ENCODE assay signal across 8 cellular contexts in genomic region chr12:123532808-123533649, GRCh38. TPM values are rescaled to one million over a fixed set of nuclear protein-coding genes. Genes with fewer than 3 reads are reported as not detected.
DNase-seq lines count a peak whose midpoint lies in the region; ATAC-seq lines count a peak whose summit lies in the region.

No MANE protein-coding gene starts in this region.

- peak overlapping the region; percentile 47 for H3K27ac Mint-ChIP-seq in stimulated activated naive B cell treated with anti-CD40 and anti-IgM and Interleukin-4, amounts not matched to agents 10 μg/mL and 1 μg/mL and 100 μg/mL, for 72 hours

- peaks cover 18 to 19% of the 10 kb centered on the region in 2 donors for H3K27me3 Mint-ChIP-seq in stimulated activated naive B cell treated with anti-CD40 and anti-IgM and Interleukin-4, amounts not matched to agents 10 μg/mL and 1 μg/mL and 100 μg/mL, for 72 hours

- no peaks in the 10 kb centered on the region for H3K9me3 ChIP-seq in SJSA1 (replicated peaks)

- DNase-seq in 8988T (peak; percentile 48), SJSA1 (ENCODE audit: low read depth in 1 of 2, low spot score in 2 of 2) (peak; percentile 51 to 61), dedifferentiated amniotic fluid mesenchymal stem cell (ENCODE audit: extremely low spot score) (peak; percentile 20), KBM-7 (no peak)
- DNase-seq in stimulated activated naive B cell treated with anti-CD40 and anti-IgM and Interleukin-4, amounts not matched to agents 10 μg/mL and 1 μg/mL and 100 μg/mL, for 72 hours = peak; percentile 2

- H3K27ac ChIP-seq in SJSA1 (no peak overlapping the region), layer of hippocampus (ENCODE audit: low read depth, low read length) (peak overlapping the region; percentile 80)

- peaks cover 16 to 23% of the 10 kb centered on the region in 2 donors for H3K4me1 Mint-ChIP-seq in stimulated activated naive B cell treated with anti-CD40 and anti-IgM and Interleukin-4, amounts not matched to agents 10 μg/mL and 1 μg/mL and 100 μg/mL, for 72 hours

- peak overlapping the region; percentile 92 for H3K4me3 ChIP-seq in SJSA1

- H3K9me3 Mint-ChIP-seq in stimulated activated naive B cell treated with anti-CD40 and anti-IgM and Interleukin-4, amounts not matched to agents 10 μg/mL and 1 μg/mL and 100 μg/mL, for 72 hours = no peaks in the 10 kb centered on the region

- ATAC-seq in GM19455 (IDR thresholded peaks at IDR 0.05; ENCODE audit: unreplicated experiment) = peak; percentile 7
- peak in 1 of 2 donors; percentile 40 for ATAC-seq in stimulated activated naive B cell treated with anti-CD40 and anti-IgM and Interleukin-4, amounts not matched to agents 10 μg/mL and 1 μg/mL and 100 μg/mL, for 72 hours (replicated peaks)
- ATAC-seq in HG03457 (IDR thresholded peaks at IDR 0.05; ENCODE audit: unreplicated experiment) = no peak

- peaks cover 15% of the 10 kb centered on the region for H3K4me1 ChIP-seq in SJSA1 (replicated peaks)

- in situ Hi-C loops in KBM-7 (cut with MboI; ENCODE audit: low pct_unique_long_range_greater_than_20kb, low sequenced_read_pairs) = no loop called here

- peak overlapping the region; percentile 70 to 74 for H3K4me3 Mint-ChIP-seq in stimulated activated naive B cell treated with anti-CD40 and anti-IgM and Interleukin-4, amounts not matched to agents 10 μg/mL and 1 μg/mL and 100 μg/mL, for 72 hours

- H3K27me3 ChIP-seq in SJSA1 (replicated peaks) (no peaks in the 10 kb centered on the region), layer of hippocampus (ENCODE audit: control insufficient read depth, insufficient read depth, low read length) (no peaks in the 10 kb centered on the region)

- no peaks in the 10 kb centered on the region for H3K36me3 Mint-ChIP-seq in stimulated activated naive B cell treated with anti-CD40 and anti-IgM and Interleukin-4, amounts not matched to agents 10 μg/mL and 1 μg/mL and 100 μg/mL, for 72 hours

- H3K36me3 ChIP-seq in SJSA1 = peaks cover 12% of the 10 kb centered on the region

RNA-seq across cellular contexts. Expression of gene RILPL1, which starts 0.5 kb away (rescaled TPM):
- 6.1 and 8.3 TPM in 2 replicates for total RNA-seq in SJSA1 (2014; rRNA removed; shearing (Covaris generic))

RNA-seq across cellular contexts. Expression of gene TMED2, which starts 51.3 kb away (rescaled TPM):
- 251 and 353 TPM in 2 replicates for total RNA-seq in SJSA1 (2014; rRNA removed; shearing (Covaris generic))
